15 cellular contexts compared by ENCODE assay signal in the genomic region with DNA sequence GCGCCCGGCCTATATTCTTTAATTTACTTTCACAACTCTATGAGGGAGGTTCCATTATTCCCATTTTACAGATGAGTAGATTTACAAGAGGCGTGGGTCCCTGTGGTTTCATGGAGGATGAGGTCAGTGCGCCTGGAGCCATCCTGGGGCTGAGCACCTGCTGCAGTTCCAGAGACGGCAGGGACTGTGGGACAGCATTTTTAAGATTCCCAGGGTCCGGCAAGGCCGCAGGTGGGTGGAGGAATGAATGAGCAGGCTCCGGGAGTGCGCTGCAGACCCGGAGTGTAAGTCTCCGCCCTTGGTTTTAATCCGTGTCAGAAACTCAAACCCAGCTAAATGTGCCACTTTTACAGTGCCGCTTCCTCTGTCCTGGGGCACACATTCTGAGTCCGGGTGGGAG. TPM values are rescaled to one million over a fixed set of nuclear protein-coding genes. Genes with fewer than 3 reads are reported as not detected.
A peak's percentile ranks its signal among the peaks of the same experiment; 100 is the strongest.
DNase-seq lines count a peak whose midpoint lies in the region; TF ChIP-seq lines count a peak whose summit lies in the region.
"Had no signal": no experiment of that assay in that cellular context is flagged by ENCODE, and none has a peak within 500 bp of the region (broad histone marks: within the 10 kb centered on the region; RNA-seq: fewer than 3 reads in every experiment).

No MANE protein-coding gene starts in this region.

- no peaks in the 10 kb centered on the region for H4K20me1 ChIP-seq in PC-9 (ENCODE audit: insufficient read depth)

- DNase-seq in DMS53 (lab: John Stamatoyannopoulos, UW), result peak; percentile 27
- DNase-seq in DMS53 treated with DMSO at 0.1 percent for 48 hours (lab: John Stamatoyannopoulos, UW; ENCODE audit: unreplicated experiment), result no peak
- peak; percentile 27 to 64 for DNase-seq in PC-9
- no peak for DNase-seq in iPS DF 6.9 (ENCODE audit: low read depth, low spot score)
- no peak for DNase-seq in osteocyte (ENCODE audit: extremely low spot score, unreplicated experiment)
- DNase-seq in activated CD8-positive, alpha-beta memory T cell treated with anti-CD3 and anti-CD28 coated beads for 24 hours, result no peak
- no peak for DNase-seq in NCI-H2171 treated with DMSO at 0.1 percent for 48 hours (lab: John Stamatoyannopoulos, UW)
- no peak for DNase-seq in MV-4-11 (lab: John Stamatoyannopoulos, UW)
- DNase-seq: activated gamma-delta T cell, NCI-H1092, SHP77, transverse colon had no signal

- peak overlapping the region; percentile 29; the same call in 1 of the 2 replicates for H3K4me2 ChIP-seq in PC-9

- H2AFZ ChIP-seq in PC-9, result no peak overlapping the region

- POLR2A ChIA-PET in PC-9 (lab: Charles Lee; ENCODE audit: unreplicated experiment), result no interaction called here

- no peaks in the 10 kb centered on the region for H3F3A ChIP-seq in PC-9 (ENCODE audit: insufficient read depth, low read depth)

- no peaks in the 10 kb centered on the region for H3K36me3 Mint-ChIP-seq in osteocyte (ENCODE audit: unreplicated experiment)

- peaks cover 85% of the 10 kb centered on the region for H3K27me3 ChIP-seq in PC-9 (ENCODE audit: insufficient read depth, low read depth)
- H3K27me3 ChIP-seq in iPS DF 6.9 (ENCODE audit: control insufficient read depth, insufficient read depth, low read length), result peaks cover 26% of the 10 kb centered on the region

- no TSS peak for BruUV-seq in PC-9 (replicated peaks; lab: Mats Ljungman, UMichigan)

- H3K27ac ChIP-seq in PC-9 (no peak overlapping the region), iPS DF 6.9 (ENCODE audit: low read length) (no peak overlapping the region)
- H3K27ac ChIP-seq: 22Rv1, transverse colon had no signal

- H3K79me2 ChIP-seq in PC-9 (ENCODE audit: low read depth), result no peaks in the 10 kb centered on the region

- no peaks in the 10 kb centered on the region for H3K4me1 ChIP-seq in PC-9 (replicated peaks; ENCODE audit: insufficient read depth)
- H3K4me1 ChIP-seq in iPS DF 6.9 (ENCODE audit: control insufficient read depth, insufficient read depth, low read length), result 0 out of 2 replicates have a peak, but pooled peaks cover 3% of the 10 kb centered on the region

- no peaks in the 10 kb centered on the region for H3K9me3 ChIP-seq in PC-9 (ENCODE audit: insufficient read depth, low read depth)
- H3K9me3 ChIP-seq in iPS DF 6.9 (ENCODE audit: control insufficient read depth, insufficient read depth, low read length), result no peaks in the 10 kb centered on the region
- H3K9me3 ChIP-seq: transverse colon had no signal

- no peaks in the 10 kb centered on the region for H3K9me2 ChIP-seq in PC-9 (ENCODE audit: insufficient read depth)

- H3K36me3 ChIP-seq in PC-9 (ENCODE audit: low read depth) (no peaks in the 10 kb centered on the region), iPS DF 6.9 (ENCODE audit: control insufficient read depth, insufficient read depth, low read length) (no peaks in the 10 kb centered on the region)
- H3K36me3 ChIP-seq: transverse colon had no signal

- peaks cover 64% of the 10 kb centered on the region for H3K27me3 Mint-ChIP-seq in osteocyte (ENCODE audit: unreplicated experiment)

- peaks cover 34% of the 10 kb centered on the region for H3K4me1 Mint-ChIP-seq in osteocyte (ENCODE audit: unreplicated experiment)

- WGBS in iPS DF 6.9 (ENCODE audit: insufficient coverage, insufficient read length), result no CpG with 5 or more reads among the region's 14 CpGs

- H3K9me3 Mint-ChIP-seq in osteocyte (ENCODE audit: unreplicated experiment), result no peaks in the 10 kb centered on the region

- H3K4me3 Mint-ChIP-seq in osteocyte (ENCODE audit: unreplicated experiment), result peak overlapping the region; percentile 50

- H3K27ac Mint-ChIP-seq in osteocyte (ENCODE audit: unreplicated experiment), result no peak overlapping the region

- intact Hi-C loops in PC-9 (cut with micrococcal nuclease; ENCODE audit: unreplicated experiment), result no loop called here

- CTCF ChIA-PET in PC-9 (lab: Charles Lee), result no interaction called here

- H3K4me3 ChIP-seq in PC-9 (no peak overlapping the region), iPS DF 6.9 (ENCODE audit: low read length) (peak overlapping the region; percentile 42; the same call in 1 of the 2 replicates)

- TF ChIP-seq CTCF in PC-9 (conservative IDR thresholded peaks at IDR 0.05) (no peak), osteocyte (IDR thresholded peaks at IDR 0.05) (no peak)

RNA-seq across cellular contexts. Expression of a gene that starts 4.1 kb away (rescaled TPM):
- total RNA-seq in PC-9 (2021) (not detected in 2 replicates), osteocyte (0.27 and 0.31 TPM in 2 replicates)
- total RNA-seq: lung microvascular endothelial cell, pulmonary artery endothelial cell had no signal

RNA-seq across cellular contexts. Expression of a gene that starts 44.6 kb away (rescaled TPM):
- total RNA-seq in PC-9 (2021), result 513 and 619 TPM in 2 replicates
- total RNA-seq in osteocyte, result 326 and 362 TPM in 2 replicates

RNA-seq across cellular contexts. Expression of a gene that starts 59.5 kb away (rescaled TPM):
- total RNA-seq in PC-9 (2021), result not detected in 2 replicates
- total RNA-seq in osteocyte, result not detected in 2 replicates
- total RNA-seq: lung microvascular endothelial cell, pulmonary artery endothelial cell, transverse colon had no signal

Comparison
In these comparisons a context has a peak if more than half of its experiments do, and no peak if none do; other contexts are left out.
1. DNase-seq: peak in DMS53 (single experiment) and PC-9 (2 of 2); none in DMS53 treated with DMSO at 0.1 percent for 48 hours (single experiment), iPS DF 6.9 (single experiment), osteocyte (single experiment), activated CD8-positive, alpha-beta memory T cell treated with anti-CD3 and anti-CD28 coated beads for 24 hours (single experiment), NCI-H2171 treated with DMSO at 0.1 percent for 48 hours (single experiment) and MV-4-11 (single experiment).